ENCODE assay signal across 1 cellular context in genomic region chr4:123545569-123546122, GRCh38.
A peak's percentile ranks its signal among the peaks of the same experiment; 100 is the strongest.
TF ChIP-seq lines count a peak whose summit lies in the region.

No MANE protein-coding gene starts in this region.

TF ChIP-seq in HepG2, 621 proteins besides CTCF, POLR2A, EP300 and RAD21 (continued from another document):
- TF ChIP-seq, protein P1, sequence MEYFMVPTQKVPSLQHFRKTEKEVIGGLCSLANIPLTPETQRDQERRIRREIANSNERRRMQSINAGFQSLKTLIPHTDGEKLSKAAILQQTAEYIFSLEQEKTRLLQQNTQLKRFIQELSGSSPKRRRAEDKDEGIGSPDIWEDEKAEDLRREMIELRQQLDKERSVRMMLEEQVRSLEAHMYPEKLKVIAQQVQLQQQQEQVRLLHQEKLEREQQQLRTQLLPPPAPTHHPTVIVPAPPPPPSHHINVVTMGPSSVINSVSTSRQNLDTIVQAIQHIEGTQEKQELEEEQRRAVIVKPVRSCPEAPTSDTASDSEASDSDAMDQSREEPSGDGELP (IDR thresholded peaks at IDR 0.05; ENCODE audit: borderline replicate concordance, low read depth): peak; percentile 20; the same call in 1 of the 2 replicates
- 0 out of 2 replicates have a peak, but pooled peaks have one; percentile 40 for TF ChIP-seq ATF2 (CRISPR knock-in tag; IDR thresholded peaks at IDR 0.05)
- 0 out of 2 replicates have a peak, but pooled peaks have one; percentile 6 for TF ChIP-seq ZFX (CRISPR knock-in tag; IDR thresholded peaks at IDR 0.05; ENCODE audit: low read depth)
- TF ChIP-seq, protein P2, sequence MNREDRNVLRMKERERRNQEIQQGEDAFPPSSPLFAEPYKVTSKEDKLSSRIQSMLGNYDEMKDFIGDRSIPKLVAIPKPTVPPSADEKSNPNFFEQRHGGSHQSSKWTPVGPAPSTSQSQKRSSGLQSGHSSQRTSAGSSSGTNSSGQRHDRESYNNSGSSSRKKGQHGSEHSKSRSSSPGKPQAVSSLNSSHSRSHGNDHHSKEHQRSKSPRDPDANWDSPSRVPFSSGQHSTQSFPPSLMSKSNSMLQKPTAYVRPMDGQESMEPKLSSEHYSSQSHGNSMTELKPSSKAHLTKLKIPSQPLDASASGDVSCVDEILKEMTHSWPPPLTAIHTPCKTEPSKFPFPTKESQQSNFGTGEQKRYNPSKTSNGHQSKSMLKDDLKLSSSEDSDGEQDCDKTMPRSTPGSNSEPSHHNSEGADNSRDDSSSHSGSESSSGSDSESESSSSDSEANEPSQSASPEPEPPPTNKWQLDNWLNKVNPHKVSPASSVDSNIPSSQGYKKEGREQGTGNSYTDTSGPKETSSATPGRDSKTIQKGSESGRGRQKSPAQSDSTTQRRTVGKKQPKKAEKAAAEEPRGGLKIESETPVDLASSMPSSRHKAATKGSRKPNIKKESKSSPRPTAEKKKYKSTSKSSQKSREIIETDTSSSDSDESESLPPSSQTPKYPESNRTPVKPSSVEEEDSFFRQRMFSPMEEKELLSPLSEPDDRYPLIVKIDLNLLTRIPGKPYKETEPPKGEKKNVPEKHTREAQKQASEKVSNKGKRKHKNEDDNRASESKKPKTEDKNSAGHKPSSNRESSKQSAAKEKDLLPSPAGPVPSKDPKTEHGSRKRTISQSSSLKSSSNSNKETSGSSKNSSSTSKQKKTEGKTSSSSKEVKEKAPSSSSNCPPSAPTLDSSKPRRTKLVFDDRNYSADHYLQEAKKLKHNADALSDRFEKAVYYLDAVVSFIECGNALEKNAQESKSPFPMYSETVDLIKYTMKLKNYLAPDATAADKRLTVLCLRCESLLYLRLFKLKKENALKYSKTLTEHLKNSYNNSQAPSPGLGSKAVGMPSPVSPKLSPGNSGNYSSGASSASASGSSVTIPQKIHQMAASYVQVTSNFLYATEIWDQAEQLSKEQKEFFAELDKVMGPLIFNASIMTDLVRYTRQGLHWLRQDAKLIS (CRISPR knock-in tag; IDR thresholded peaks at IDR 0.05): 0 out of 2 replicates have a peak, but pooled peaks have one; percentile 22
- peak; percentile 98 for TF ChIP-seq GFI1 (CRISPR knock-in tag; IDR thresholded peaks at IDR 0.05; ENCODE audit: borderline replicate concordance)
- no peak for TF ChIP-seq BRD4 (CRISPR knock-in tag; IDR thresholded peaks at IDR 0.05)
- 0 out of 2 replicates have a peak, but pooled peaks have one; percentile 41 for TF ChIP-seq TOPORS (CRISPR knock-in tag; IDR thresholded peaks at IDR 0.05)
- 0 out of 2 replicates have a peak, but pooled peaks have one; percentile 44 for TF ChIP-seq ZNF414 (CRISPR knock-in tag; IDR thresholded peaks at IDR 0.05)
- TF ChIP-seq POLR2G (IDR thresholded peaks at IDR 0.05; ENCODE audit: low read depth, low read length): 0 out of 2 replicates have a peak, but pooled peaks have one; percentile 19
- TF ChIP-seq, protein P3, sequence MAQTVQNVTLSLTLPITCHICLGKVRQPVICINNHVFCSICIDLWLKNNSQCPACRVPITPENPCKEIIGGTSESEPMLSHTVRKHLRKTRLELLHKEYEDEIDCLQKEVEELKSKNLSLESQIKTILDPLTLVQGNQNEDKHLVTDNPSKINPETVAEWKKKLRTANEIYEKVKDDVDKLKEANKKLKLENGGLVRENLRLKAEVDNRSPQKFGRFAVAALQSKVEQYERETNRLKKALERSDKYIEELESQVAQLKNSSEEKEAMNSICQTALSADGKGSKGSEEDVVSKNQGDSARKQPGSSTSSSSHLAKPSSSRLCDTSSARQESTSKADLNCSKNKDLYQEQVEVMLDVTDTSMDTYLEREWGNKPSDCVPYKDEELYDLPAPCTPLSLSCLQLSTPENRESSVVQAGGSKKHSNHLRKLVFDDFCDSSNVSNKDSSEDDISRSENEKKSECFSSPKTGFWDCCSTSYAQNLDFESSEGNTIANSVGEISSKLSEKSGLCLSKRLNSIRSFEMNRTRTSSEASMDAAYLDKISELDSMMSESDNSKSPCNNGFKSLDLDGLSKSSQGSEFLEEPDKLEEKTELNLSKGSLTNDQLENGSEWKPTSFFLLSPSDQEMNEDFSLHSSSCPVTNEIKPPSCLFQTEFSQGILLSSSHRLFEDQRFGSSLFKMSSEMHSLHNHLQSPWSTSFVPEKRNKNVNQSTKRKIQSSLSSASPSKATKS (CRISPR knock-in tag; IDR thresholded peaks at IDR 0.05): 0 out of 2 replicates have a peak, but pooled peaks have one; percentile 33
- no peak for TF ChIP-seq IKZF1 (IDR thresholded peaks at IDR 0.05)
- TF ChIP-seq, protein P4, sequence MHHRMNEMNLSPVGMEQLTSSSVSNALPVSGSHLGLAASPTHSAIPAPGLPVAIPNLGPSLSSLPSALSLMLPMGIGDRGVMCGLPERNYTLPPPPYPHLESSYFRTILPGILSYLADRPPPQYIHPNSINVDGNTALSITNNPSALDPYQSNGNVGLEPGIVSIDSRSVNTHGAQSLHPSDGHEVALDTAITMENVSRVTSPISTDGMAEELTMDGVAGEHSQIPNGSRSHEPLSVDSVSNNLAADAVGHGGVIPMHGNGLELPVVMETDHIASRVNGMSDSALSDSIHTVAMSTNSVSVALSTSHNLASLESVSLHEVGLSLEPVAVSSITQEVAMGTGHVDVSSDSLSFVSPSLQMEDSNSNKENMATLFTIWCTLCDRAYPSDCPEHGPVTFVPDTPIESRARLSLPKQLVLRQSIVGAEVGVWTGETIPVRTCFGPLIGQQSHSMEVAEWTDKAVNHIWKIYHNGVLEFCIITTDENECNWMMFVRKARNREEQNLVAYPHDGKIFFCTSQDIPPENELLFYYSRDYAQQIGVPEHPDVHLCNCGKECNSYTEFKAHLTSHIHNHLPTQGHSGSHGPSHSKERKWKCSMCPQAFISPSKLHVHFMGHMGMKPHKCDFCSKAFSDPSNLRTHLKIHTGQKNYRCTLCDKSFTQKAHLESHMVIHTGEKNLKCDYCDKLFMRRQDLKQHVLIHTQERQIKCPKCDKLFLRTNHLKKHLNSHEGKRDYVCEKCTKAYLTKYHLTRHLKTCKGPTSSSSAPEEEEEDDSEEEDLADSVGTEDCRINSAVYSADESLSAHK (CRISPR knock-in tag; IDR thresholded peaks at IDR 0.05; ENCODE audit: borderline replicate concordance): no peak
- peak; percentile 40 for TF ChIP-seq ZEB1 (IDR thresholded peaks at IDR 0.05; ENCODE audit: insufficient replicate concordance, low read depth)
- TF ChIP-seq ZKSCAN5 (CRISPR knock-in tag; IDR thresholded peaks at IDR 0.05): no peak
- peak; percentile 5; the same call in 1 of the 2 replicates for TF ChIP-seq HMG20A (CRISPR knock-in tag; IDR thresholded peaks at IDR 0.05; ENCODE audit: borderline replicate concordance)
TF ChIP-seq in HepG2: peak in this region for 20.
